Comparison of ENCODE assay signal across 1 cellular context in the genomic region with DNA sequence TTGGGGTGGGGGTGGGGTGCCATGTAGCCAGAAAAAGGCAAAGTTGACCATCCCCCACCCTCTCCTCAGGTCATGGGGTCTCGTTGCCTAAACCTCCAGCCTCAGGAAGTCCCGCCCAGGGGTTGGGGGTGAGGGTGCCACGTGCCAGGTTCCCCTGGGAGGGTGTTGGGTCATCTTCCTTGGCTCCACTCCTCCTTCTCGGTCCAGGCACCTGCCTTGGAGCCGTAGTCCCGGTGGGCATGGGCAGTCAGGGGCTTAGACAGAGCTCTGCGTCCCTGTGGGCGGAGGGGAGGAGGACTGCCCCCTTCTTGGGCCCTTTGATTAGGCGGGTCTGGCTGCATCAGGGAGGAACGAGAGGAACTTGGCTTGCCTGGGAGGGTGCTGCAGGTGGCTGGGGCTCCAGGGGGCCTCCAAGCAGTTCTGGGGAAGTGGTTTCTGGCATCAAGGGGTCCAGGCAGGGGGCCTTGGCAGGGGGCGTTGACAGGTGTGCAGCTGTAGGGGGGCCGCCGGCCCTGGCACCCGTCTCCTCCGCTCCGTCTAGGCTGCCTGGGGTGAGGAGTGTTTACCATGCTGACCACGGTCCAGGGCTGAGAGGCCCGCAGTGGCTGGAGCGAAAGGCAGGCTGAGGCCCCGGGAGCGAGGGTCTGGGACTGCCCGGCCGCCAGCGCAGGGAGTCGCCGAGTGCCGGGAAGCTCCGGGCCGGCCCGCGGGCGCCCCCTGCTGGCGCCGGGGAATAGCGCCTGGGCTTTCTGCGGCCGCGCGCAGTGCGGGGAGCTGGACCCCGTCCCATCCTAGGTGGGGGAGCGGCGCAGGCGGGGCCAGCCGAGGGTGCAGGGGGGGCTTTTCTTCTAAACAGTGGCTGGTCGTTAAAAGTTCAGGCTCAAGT.
TF ChIP-seq lines count a peak whose summit lies in the region.

No MANE protein-coding gene starts in this region.

TF ChIP-seq in HepG2, 621 proteins besides CTCF, POLR2A, EP300 and RAD21 (continued from another document):
- TF ChIP-seq, protein P1, sequence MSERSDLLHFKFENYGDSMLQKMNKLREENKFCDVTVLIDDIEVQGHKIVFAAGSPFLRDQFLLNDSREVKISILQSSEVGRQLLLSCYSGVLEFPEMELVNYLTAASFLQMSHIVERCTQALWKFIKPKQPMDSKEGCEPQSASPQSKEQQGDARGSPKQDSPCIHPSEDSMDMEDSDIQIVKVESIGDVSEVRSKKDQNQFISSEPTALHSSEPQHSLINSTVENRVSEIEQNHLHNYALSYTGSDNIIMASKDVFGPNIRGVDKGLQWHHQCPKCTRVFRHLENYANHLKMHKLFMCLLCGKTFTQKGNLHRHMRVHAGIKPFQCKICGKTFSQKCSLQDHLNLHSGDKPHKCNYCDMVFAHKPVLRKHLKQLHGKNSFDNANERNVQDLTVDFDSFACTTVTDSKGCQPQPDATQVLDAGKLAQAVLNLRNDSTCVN (CRISPR knock-in tag; IDR thresholded peaks at IDR 0.05; ENCODE audit: borderline replicate concordance) = no peak
- TF ChIP-seq NFRKB (IDR thresholded peaks at IDR 0.05) = no peak
- TF ChIP-seq TEAD2 (CRISPR knock-in tag; IDR thresholded peaks at IDR 0.05) = no peak
- 0 out of 2 replicates have a peak, but pooled peaks have one; percentile 24 for TF ChIP-seq KDM5B (CRISPR knock-in tag; IDR thresholded peaks at IDR 0.05; ENCODE audit: borderline replicate concordance)
- no peak for TF ChIP-seq AHR (CRISPR knock-in tag; IDR thresholded peaks at IDR 0.05)
- no peak for TF ChIP-seq RCOR2 (CRISPR knock-in tag; IDR thresholded peaks at IDR 0.05)
- TF ChIP-seq TAF1 (CRISPR knock-in tag; IDR thresholded peaks at IDR 0.05) = 0 out of 2 replicates have a peak, but pooled peaks have one; percentile 18
- 0 out of 2 replicates have a peak, but pooled peaks have one; percentile 55 for TF ChIP-seq HOXD1 (CRISPR knock-in tag; IDR thresholded peaks at IDR 0.05)
- no peak for TF ChIP-seq ZNF382 (CRISPR knock-in tag; IDR thresholded peaks at IDR 0.05; ENCODE audit: borderline replicate concordance)
- TF ChIP-seq, protein P2, sequence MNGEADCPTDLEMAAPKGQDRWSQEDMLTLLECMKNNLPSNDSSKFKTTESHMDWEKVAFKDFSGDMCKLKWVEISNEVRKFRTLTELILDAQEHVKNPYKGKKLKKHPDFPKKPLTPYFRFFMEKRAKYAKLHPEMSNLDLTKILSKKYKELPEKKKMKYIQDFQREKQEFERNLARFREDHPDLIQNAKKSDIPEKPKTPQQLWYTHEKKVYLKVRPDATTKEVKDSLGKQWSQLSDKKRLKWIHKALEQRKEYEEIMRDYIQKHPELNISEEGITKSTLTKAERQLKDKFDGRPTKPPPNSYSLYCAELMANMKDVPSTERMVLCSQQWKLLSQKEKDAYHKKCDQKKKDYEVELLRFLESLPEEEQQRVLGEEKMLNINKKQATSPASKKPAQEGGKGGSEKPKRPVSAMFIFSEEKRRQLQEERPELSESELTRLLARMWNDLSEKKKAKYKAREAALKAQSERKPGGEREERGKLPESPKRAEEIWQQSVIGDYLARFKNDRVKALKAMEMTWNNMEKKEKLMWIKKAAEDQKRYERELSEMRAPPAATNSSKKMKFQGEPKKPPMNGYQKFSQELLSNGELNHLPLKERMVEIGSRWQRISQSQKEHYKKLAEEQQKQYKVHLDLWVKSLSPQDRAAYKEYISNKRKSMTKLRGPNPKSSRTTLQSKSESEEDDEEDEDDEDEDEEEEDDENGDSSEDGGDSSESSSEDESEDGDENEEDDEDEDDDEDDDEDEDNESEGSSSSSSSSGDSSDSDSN (CRISPR knock-in tag; IDR thresholded peaks at IDR 0.05) = peak; percentile 90
- TF ChIP-seq, protein P3, sequence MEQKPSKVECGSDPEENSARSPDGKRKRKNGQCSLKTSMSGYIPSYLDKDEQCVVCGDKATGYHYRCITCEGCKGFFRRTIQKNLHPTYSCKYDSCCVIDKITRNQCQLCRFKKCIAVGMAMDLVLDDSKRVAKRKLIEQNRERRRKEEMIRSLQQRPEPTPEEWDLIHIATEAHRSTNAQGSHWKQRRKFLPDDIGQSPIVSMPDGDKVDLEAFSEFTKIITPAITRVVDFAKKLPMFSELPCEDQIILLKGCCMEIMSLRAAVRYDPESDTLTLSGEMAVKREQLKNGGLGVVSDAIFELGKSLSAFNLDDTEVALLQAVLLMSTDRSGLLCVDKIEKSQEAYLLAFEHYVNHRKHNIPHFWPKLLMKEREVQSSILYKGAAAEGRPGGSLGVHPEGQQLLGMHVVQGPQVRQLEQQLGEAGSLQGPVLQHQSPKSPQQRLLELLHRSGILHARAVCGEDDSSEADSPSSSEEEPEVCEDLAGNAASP (CRISPR knock-in tag; IDR thresholded peaks at IDR 0.05; ENCODE audit: borderline replicate concordance) = peak; percentile 9; the same call in 1 of the 2 replicates
- TF ChIP-seq HNRNPL (IDR thresholded peaks at IDR 0.05; ENCODE audit: low read depth, low read length) = 0 out of 2 replicates have a peak, but pooled peaks have one; percentile 7
- TF ChIP-seq ZNF775 (CRISPR knock-in tag; IDR thresholded peaks at IDR 0.05; ENCODE audit: borderline replicate concordance) = 0 out of 2 replicates have a peak, but pooled peaks have one; percentile 18
- TF ChIP-seq, protein P4, sequence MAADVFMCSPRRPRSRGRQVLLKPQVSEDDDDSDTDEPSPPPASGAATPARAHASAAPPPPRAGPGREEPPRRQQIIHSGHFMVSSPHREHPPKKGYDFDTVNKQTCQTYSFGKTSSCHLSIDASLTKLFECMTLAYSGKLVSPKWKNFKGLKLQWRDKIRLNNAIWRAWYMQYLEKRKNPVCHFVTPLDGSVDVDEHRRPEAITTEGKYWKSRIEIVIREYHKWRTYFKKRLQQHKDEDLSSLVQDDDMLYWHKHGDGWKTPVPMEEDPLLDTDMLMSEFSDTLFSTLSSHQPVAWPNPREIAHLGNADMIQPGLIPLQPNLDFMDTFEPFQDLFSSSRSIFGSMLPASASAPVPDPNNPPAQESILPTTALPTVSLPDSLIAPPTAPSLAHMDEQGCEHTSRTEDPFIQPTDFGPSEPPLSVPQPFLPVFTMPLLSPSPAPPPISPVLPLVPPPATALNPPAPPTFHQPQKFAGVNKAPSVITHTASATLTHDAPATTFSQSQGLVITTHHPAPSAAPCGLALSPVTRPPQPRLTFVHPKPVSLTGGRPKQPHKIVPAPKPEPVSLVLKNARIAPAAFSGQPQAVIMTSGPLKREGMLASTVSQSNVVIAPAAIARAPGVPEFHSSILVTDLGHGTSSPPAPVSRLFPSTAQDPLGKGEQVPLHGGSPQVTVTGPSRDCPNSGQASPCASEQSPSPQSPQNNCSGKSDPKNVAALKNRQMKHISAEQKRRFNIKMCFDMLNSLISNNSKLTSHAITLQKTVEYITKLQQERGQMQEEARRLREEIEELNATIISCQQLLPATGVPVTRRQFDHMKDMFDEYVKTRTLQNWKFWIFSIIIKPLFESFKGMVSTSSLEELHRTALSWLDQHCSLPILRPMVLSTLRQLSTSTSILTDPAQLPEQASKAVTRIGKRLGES (CRISPR knock-in tag; IDR thresholded peaks at IDR 0.05; ENCODE audit: borderline replicate concordance) = no peak
- no peak for TF ChIP-seq SOX5 (CRISPR knock-in tag; IDR thresholded peaks at IDR 0.05; ENCODE audit: borderline replicate concordance)
- TF ChIP-seq SIN3B (IDR thresholded peaks at IDR 0.05; ENCODE audit: low read length) = no peak
- TF ChIP-seq, protein P5, sequence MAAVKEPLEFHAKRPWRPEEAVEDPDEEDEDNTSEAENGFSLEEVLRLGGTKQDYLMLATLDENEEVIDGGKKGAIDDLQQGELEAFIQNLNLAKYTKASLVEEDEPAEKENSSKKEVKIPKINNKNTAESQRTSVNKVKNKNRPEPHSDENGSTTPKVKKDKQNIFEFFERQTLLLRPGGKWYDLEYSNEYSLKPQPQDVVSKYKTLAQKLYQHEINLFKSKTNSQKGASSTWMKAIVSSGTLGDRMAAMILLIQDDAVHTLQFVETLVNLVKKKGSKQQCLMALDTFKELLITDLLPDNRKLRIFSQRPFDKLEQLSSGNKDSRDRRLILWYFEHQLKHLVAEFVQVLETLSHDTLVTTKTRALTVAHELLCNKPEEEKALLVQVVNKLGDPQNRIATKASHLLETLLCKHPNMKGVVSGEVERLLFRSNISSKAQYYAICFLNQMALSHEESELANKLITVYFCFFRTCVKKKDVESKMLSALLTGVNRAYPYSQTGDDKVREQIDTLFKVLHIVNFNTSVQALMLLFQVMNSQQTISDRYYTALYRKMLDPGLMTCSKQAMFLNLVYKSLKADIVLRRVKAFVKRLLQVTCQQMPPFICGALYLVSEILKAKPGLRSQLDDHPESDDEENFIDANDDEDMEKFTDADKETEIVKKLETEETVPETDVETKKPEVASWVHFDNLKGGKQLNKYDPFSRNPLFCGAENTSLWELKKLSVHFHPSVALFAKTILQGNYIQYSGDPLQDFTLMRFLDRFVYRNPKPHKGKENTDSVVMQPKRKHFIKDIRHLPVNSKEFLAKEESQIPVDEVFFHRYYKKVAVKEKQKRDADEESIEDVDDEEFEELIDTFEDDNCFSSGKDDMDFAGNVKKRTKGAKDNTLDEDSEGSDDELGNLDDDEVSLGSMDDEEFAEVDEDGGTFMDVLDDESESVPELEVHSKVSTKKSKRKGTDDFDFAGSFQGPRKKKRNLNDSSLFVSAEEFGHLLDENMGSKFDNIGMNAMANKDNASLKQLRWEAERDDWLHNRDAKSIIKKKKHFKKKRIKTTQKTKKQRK (IDR thresholded peaks at IDR 0.05; ENCODE audit: low read length) = no peak
- TF ChIP-seq, protein P6, sequence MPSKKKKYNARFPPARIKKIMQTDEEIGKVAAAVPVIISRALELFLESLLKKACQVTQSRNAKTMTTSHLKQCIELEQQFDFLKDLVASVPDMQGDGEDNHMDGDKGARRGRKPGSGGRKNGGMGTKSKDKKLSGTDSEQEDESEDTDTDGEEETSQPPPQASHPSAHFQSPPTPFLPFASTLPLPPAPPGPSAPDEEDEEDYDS (CRISPR knock-in tag; IDR thresholded peaks at IDR 0.05) = no peak
- no peak for TF ChIP-seq ZMAT3 (CRISPR knock-in tag; conservative IDR thresholded peaks at IDR 0.05)
- TF ChIP-seq, protein P7, sequence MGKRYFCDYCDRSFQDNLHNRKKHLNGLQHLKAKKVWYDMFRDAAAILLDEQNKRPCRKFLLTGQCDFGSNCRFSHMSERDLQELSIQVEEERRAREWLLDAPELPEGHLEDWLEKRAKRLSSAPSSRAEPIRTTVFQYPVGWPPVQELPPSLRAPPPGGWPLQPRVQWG (CRISPR knock-in tag; IDR thresholded peaks at IDR 0.05; ENCODE audit: borderline replicate concordance, low read depth) = no peak
- TF ChIP-seq PHB2 (IDR thresholded peaks at IDR 0.05; ENCODE audit: partially characterized antibody) = no peak
- peak; percentile 78; the same call in 1 of the 2 replicates for TF ChIP-seq SMYD3 (CRISPR knock-in tag; IDR thresholded peaks at IDR 0.05)
- TF ChIP-seq ZKSCAN1 (IDR thresholded peaks at IDR 0.05; ENCODE audit: low read length) = no peak
- TF ChIP-seq GTF3A (CRISPR knock-in tag; conservative IDR thresholded peaks at IDR 0.05) = no peak
- TF ChIP-seq MAFG (CRISPR knock-in tag; IDR thresholded peaks at IDR 0.05) = no peak
- no peak for TF ChIP-seq MEF2D (CRISPR knock-in tag; IDR thresholded peaks at IDR 0.05)
- TF ChIP-seq, protein P8, sequence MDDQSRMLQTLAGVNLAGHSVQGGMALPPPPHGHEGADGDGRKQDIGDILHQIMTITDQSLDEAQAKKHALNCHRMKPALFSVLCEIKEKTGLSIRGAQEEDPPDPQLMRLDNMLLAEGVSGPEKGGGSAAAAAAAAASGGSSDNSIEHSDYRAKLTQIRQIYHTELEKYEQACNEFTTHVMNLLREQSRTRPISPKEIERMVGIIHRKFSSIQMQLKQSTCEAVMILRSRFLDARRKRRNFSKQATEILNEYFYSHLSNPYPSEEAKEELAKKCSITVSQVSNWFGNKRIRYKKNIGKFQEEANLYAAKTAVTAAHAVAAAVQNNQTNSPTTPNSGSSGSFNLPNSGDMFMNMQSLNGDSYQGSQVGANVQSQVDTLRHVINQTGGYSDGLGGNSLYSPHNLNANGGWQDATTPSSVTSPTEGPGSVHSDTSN (CRISPR knock-in tag; IDR thresholded peaks at IDR 0.05; ENCODE audit: borderline replicate concordance) = no peak
- TF ChIP-seq SALL1 (CRISPR knock-in tag; IDR thresholded peaks at IDR 0.05) = peak; percentile 53
- TF ChIP-seq ZFYVE20 (CRISPR knock-in tag; IDR thresholded peaks at IDR 0.05; ENCODE audit: borderline replicate concordance, low read depth) = no peak
- TF ChIP-seq STAG1 (CRISPR knock-in tag; IDR thresholded peaks at IDR 0.05) = peak; percentile 77
- TF ChIP-seq, protein P9, sequence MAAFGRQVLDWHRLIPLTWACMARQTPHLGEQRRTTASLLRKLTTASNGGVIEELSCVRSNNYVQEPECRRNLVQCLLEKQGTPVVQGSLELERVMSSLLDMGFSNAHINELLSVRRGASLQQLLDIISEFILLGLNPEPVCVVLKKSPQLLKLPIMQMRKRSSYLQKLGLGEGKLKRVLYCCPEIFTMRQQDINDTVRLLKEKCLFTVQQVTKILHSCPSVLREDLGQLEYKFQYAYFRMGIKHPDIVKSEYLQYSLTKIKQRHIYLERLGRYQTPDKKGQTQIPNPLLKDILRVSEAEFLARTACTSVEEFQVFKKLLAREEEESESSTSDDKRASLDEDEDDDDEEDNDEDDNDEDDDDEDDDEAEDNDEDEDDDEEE (CRISPR knock-in tag; IDR thresholded peaks at IDR 0.05) = 0 out of 2 replicates have a peak, but pooled peaks have one; percentile 6
- TF ChIP-seq, protein P10, sequence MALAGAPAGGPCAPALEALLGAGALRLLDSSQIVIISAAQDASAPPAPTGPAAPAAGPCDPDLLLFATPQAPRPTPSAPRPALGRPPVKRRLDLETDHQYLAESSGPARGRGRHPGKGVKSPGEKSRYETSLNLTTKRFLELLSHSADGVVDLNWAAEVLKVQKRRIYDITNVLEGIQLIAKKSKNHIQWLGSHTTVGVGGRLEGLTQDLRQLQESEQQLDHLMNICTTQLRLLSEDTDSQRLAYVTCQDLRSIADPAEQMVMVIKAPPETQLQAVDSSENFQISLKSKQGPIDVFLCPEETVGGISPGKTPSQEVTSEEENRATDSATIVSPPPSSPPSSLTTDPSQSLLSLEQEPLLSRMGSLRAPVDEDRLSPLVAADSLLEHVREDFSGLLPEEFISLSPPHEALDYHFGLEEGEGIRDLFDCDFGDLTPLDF (CRISPR knock-in tag; IDR thresholded peaks at IDR 0.05) = no peak
- no peak for TF ChIP-seq ZSCAN22 (CRISPR knock-in tag; IDR thresholded peaks at IDR 0.05)
- peak; percentile 46; the same call in 1 of the 2 replicates for TF ChIP-seq REPIN1 (CRISPR knock-in tag; IDR thresholded peaks at IDR 0.05; ENCODE audit: borderline replicate concordance, low read depth)
- 0 out of 2 replicates have a peak, but pooled peaks have one; percentile 28 for TF ChIP-seq THAP11 (CRISPR knock-in tag; IDR thresholded peaks at IDR 0.05)
